In the genomic region with DNA sequence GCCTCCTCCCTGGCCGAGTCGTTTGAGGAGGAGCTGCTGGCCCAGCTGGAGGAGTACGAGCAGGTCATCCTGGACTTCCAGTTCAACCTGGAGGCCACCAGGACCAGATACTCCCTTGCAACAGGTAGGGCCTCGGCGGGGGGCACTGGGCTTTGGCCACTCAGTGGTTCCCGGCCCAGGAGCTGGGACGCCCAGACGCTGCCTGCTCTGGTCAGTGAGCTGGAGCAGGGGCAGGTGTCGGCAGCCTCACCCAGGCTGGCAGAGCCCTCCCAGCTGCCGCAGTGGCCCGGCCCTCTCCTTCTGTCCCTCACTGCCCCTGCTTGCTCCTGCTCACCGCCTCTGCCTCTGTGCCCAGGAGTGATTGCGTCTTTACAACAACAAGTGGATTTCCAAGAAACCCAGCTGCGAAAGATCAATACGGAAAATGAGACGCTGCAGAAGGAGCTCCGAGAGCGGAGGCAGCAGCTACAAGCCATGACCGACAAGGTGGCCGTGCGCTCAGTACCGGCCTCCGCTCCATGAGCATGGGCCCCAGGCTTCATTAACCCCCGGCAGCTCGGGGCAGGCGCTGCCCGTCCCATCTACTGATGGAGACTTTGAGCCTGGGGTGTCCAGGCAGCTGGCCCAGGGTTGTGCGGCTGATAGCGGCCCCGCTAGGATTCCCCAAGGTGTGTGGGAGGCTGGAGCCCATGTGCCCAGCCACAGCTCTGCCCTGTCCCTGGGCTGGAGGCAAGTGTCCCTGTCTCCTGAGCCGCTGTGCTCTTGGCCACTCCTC, we compare ENCODE assay signal across 1 cellular context.
TF ChIP-seq lines count a peak whose summit lies in the region.

No MANE protein-coding gene starts in this region.

TF ChIP-seq in H1, 55 proteins besides CTCF, POLR2A, EP300 and RAD21:
- no peak for TF ChIP-seq BACH1 (IDR thresholded peaks at IDR 0.05; ENCODE audit: low read length)
- TF ChIP-seq ZNF274 (IDR thresholded peaks at IDR 0.05; ENCODE audit: borderline replicate concordance, extremely low read depth, low read length) = no peak
- no peak for TF ChIP-seq ATF2 (IDR thresholded peaks at IDR 0.05; ENCODE audit: low read length)
